Comparison of ENCODE assay signal across 12 cellular contexts in the genomic region with DNA sequence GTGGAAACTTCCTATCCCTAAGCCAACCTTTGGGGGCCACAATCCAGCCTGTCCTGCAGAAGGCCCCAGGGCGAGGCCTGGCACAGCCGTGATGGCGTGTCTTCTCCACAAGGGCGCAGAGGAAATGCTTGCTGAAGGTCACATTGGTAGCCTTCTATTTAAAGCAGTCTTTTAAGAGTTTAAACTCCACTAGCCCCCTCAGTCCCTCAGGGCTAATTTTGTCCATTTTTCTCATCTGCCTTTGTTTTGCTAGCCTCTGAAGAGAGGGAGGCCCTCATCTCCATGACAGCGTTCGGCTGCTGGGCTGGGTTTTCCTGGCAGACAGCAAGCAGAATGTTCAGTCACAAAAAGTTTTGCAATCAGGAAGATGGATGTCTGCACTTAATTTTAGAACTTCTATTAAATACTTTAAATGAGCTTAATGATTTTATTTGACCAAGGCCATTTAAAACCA. TPM values are rescaled to one million over a fixed set of nuclear protein-coding genes. Genes with fewer than 3 reads are reported as not detected.
DNase-seq lines count a peak whose midpoint lies in the region; ATAC-seq, FAIRE-seq and TF ChIP-seq lines count a peak whose summit lies in the region.
"Had no signal": no experiment of that assay in that cellular context is flagged by ENCODE, and none has a peak within 500 bp of the region (broad histone marks: within the 10 kb centered on the region; RNA-seq: fewer than 3 reads in every experiment).

No MANE protein-coding gene starts in this region.

- WGBS in heart left ventricle, 4 donors: 3 to 12% (median 6%) methylated on average over 6 of the region's 6 CpGs
- WGBS in pancreas, 2 donors: 70 to 75% methylated on average over 6 of the region's 6 CpGs

- no peaks in the 10 kb centered on the region for H3K36me3 ChIP-seq in heart left ventricle
- no peaks in the 10 kb centered on the region for H3K36me3 ChIP-seq in pancreas
- H3K36me3 ChIP-seq: BLaER1 treated with 17β-estradiol and CSF1 and Interleukin-3, amounts not matched to agents 10 nM and 100 nM had no signal

- FAIRE-seq in pancreas (lab: Jason Lieb, UNC): no peak

- H3K27ac ChIP-seq in heart left ventricle (peak overlapping the region in 8 of 12 donors; percentile 70 to 92 (median 80)), pancreas (no peak overlapping the region)
- H3K27ac ChIP-seq: BLaER1 treated with 17β-estradiol and CSF1 and Interleukin-3, amounts not matched to agents 10 nM and 100 nM had no signal

- peak; percentile 60 for DNase-seq in AG08395 (ENCODE audit: low spot score)
- peak in 34 of 58 donors; percentile 4 to 75 (median 34) for DNase-seq in anterior cingulate cortex (lab: John Stamatoyannopoulos, UW)
- peak; percentile 72 to 86 (median 81) for DNase-seq in heart left ventricle
- no peak for DNase-seq in pancreas
- DNase-seq in dermis blood vessel endothelial cell: no peak
- DNase-seq: activated naive CD4-positive, alpha-beta T cell treated with anti-CD3 and anti-CD28 coated beads, Interleukin-2, amount 10 ng/mL, durations not matched to agents 7 days and 5 days; NCI-H1417; T-helper 17 cell had no signal

- H3K4me1 ChIP-seq in heart left ventricle (peaks cover 10 to 71% (median 51%) of the 10 kb centered on the region in 12 donors), pancreas (no peaks in the 10 kb centered on the region)

- no peaks in the 10 kb centered on the region for H3K9me3 ChIP-seq in heart left ventricle
- H3K9me3 ChIP-seq in pancreas: no peaks in the 10 kb centered on the region
- H3K9me3 ChIP-seq: BLaER1 treated with 17β-estradiol and CSF1 and Interleukin-3, amounts not matched to agents 10 nM and 100 nM had no signal

- TF ChIP-seq CTCF in heart left ventricle (IDR thresholded peaks at IDR 0.05) (peak in 11 of 12 donors; percentile 7 to 55 (median 33)), pancreas (IDR thresholded peaks at IDR 0.05) (no peak)

- intact Hi-C loops in heart left ventricle (cut with DNase I) (loop anchor here in 2 of 10 donors (5.0 kb wide), 1 partner anchor 37 kb away; no protein-coding TSS in a partner anchor), pancreas (cut with DNase I) (no loop called here)

- H3K4me3 ChIP-seq in heart left ventricle: no peak overlapping the region
- no peak overlapping the region for H3K4me3 ChIP-seq in pancreas
- H3K4me3 ChIP-seq: BLaER1 treated with 17β-estradiol and CSF1 and Interleukin-3, amounts not matched to agents 10 nM and 100 nM had no signal

- TF ChIP-seq POLR2A in heart left ventricle (IDR thresholded peaks at IDR 0.05): no peak

- H3K27me3 ChIP-seq in heart left ventricle (no peaks in the 10 kb centered on the region), pancreas (no peaks in the 10 kb centered on the region)
- H3K27me3 ChIP-seq: BLaER1 treated with 17β-estradiol and CSF1 and Interleukin-3, amounts not matched to agents 10 nM and 100 nM had no signal

- ATAC-seq in heart left ventricle (peak; percentile 80 to 90 (median 86)), pancreas (peak in 3 of 4 donors; percentile 53 to 63 (median 60)), GM18861 (IDR thresholded peaks at IDR 0.05; ENCODE audit: unreplicated experiment) (no peak), GM21381 (IDR thresholded peaks at IDR 0.05; ENCODE audit: unreplicated experiment) (no peak), HG03025 (IDR thresholded peaks at IDR 0.05; ENCODE audit: low FRiP score, unreplicated experiment) (no peak)
- ATAC-seq: T-helper 17 cell had no signal

RNA-seq across cellular contexts. Expression of gene RARB, which starts 40.8 kb away (rescaled TPM):
- total RNA-seq in heart left ventricle (10 to 100 TPM; 11.3 to 21.0 (median 17.3) TPM), pancreas (1 to 10 TPM in 2 of 6 donors, under 1 TPM in 4; 0.51 to 3.3 (median 0.81) TPM), dermis blood vessel endothelial cell (1.2 and 1.5 TPM in 2 replicates)
- polyA plus RNA-seq in heart left ventricle (1 to 10 TPM; 4.3 to 6.9 TPM), pancreas (under 1 TPM; 0.49 to 0.85 TPM)
- total RNA-seq: T-helper 17 cell had no signal

Comparison
In these comparisons a context has a peak if more than half of its experiments do, and no peak if none do; other contexts are left out.
1. DNase-seq: peak in AG08395 (single experiment), anterior cingulate cortex (34 of 58) and heart left ventricle (5 of 5); none in pancreas (0 of 6) and dermis blood vessel endothelial cell (single experiment).
2. ATAC-seq: peak in heart left ventricle (4 of 4) and pancreas (3 of 4); none in GM18861 (single experiment), GM21381 (single experiment) and HG03025 (single experiment).
3. H3K27ac ChIP-seq: peak in heart left ventricle (8 of 12); none in pancreas (0 of 4).
4. CTCF ChIP-seq: peak in heart left ventricle (11 of 12); none in pancreas (0 of 4).